In the genomic region with DNA sequence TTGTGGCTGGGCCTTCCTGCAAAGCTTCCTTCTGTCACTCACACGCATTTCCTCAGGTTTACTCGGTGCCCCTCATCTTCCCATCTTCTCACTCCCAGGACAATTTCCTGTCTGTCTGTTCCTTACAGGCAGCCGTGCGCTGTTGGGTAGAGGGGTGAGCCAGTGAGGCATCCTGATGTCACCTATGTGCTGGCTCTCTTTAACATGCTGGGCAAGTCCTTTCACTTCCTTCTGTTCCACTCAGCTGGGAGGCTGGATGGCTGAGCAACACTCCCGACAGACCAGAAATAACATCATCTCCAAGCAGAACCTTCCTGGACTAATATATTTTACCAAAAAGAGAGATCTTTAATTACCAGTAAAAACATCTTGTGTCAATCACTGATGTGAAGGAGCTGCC, we compare ENCODE assay signal across 32 cellular contexts.
"Had no signal": no experiment of that assay in that cellular context is flagged by ENCODE, and none has a peak within 500 bp of the region (broad histone marks: within the 10 kb centered on the region; RNA-seq: fewer than 3 reads in every experiment).

No MANE protein-coding gene starts in this region.

- H3K4me3 ChIP-seq: gastroesophageal sphincter, pancreas, prostate gland, uterus had no signal

- H3K27me3 ChIP-seq: gastroesophageal sphincter, pancreas, uterus had no signal

- H3K4me3 Mint-ChIP-seq: activated CD4-positive, alpha-beta memory T cell treated with anti-CD3 and anti-CD28 coated beads, Interleukin-2, amount 10 ng/mL, durations not matched to agents 7 days and 5 days; activated CD4-positive, alpha-beta T cell treated with anti-CD3 and anti-CD28 coated beads, Interleukin-2, amount 10 ng/mL, durations not matched to agents 7 days and 5 days; activated T-cell treated with anti-CD3 and anti-CD28 coated beads, Interleukin-2, amount 50 U/mL, for 24 hours; activated T-helper 17 cell treated with anti-CD3 and anti-CD28 coated beads, Interleukin-2, amount 50 U/mL, for 72 hours; mesothelial cell of epicardium; naive B cell; nephron progenitor cell; stimulated activated effector memory CD8-positive, alpha-beta T cell treated with anti-CD3 and anti-CD28 coated beads, Interleukin-12 subunit alpha, Interleukin-12 subunit beta, amount 100 ng/mL, for 72 hours; stimulated activated naive CD8-positive, alpha-beta T cell treated with anti-CD3 and anti-CD28 coated beads, Interleukin-15, amount 100 ng/mL, for 72 hours; type B pancreatic cell; WTC11 had no signal

- H3K36me3 Mint-ChIP-seq: mesothelial cell of epicardium; naive B cell; stimulated activated effector memory CD8-positive, alpha-beta T cell treated with anti-CD3 and anti-CD28 coated beads, Interleukin-12 subunit alpha, Interleukin-12 subunit beta, amount 100 ng/mL, for 72 hours; type B pancreatic cell; WTC11 had no signal

- H3K4me1 Mint-ChIP-seq: activated CD4-positive, alpha-beta memory T cell treated with anti-CD3 and anti-CD28 coated beads, Interleukin-2, amount 10 ng/mL, durations not matched to agents 7 days and 5 days; activated CD4-positive, alpha-beta T cell treated with anti-CD3 and anti-CD28 coated beads, Interleukin-2, amount 10 ng/mL, durations not matched to agents 7 days and 5 days; activated T-helper 17 cell treated with anti-CD3 and anti-CD28 coated beads, Interleukin-2, amount 50 U/mL, for 72 hours; mesothelial cell of epicardium; naive B cell had no signal

- ATAC-seq: activated T-helper 17 cell treated with anti-CD3 and anti-CD28 coated beads, Interleukin-2, amount 50 U/mL, for 72 hours; gastroesophageal sphincter; left colon; pancreas; stimulated activated effector memory CD8-positive, alpha-beta T cell treated with anti-CD3 and anti-CD28 coated beads, Interleukin-12 subunit alpha, Interleukin-12 subunit beta, amount 100 ng/mL, for 72 hours; stimulated activated naive CD8-positive, alpha-beta T cell treated with anti-CD3 and anti-CD28 coated beads, Interleukin-15, amount 100 ng/mL, for 72 hours; WTC11 had no signal

- H3K9me3 Mint-ChIP-seq: activated CD4-positive, alpha-beta memory T cell treated with anti-CD3 and anti-CD28 coated beads, Interleukin-2, amount 10 ng/mL, durations not matched to agents 7 days and 5 days; activated CD4-positive, alpha-beta T cell treated with anti-CD3 and anti-CD28 coated beads, Interleukin-2, amount 10 ng/mL, durations not matched to agents 7 days and 5 days; activated T-cell treated with anti-CD3 and anti-CD28 coated beads, Interleukin-2, amount 50 U/mL, for 24 hours; activated T-helper 17 cell treated with anti-CD3 and anti-CD28 coated beads, Interleukin-2, amount 50 U/mL, for 72 hours; mesothelial cell of epicardium; stimulated activated effector memory CD8-positive, alpha-beta T cell treated with anti-CD3 and anti-CD28 coated beads, Interleukin-12 subunit alpha, Interleukin-12 subunit beta, amount 100 ng/mL, for 72 hours; stimulated activated naive CD8-positive, alpha-beta T cell treated with anti-CD3 and anti-CD28 coated beads, Interleukin-15, amount 100 ng/mL, for 72 hours had no signal

- H3K4me1 ChIP-seq: pancreas, prostate gland, uterus had no signal

- DNase-seq: activated CD4-positive, alpha-beta memory T cell treated with anti-CD3 and anti-CD28 coated beads, Interleukin-2, amount 10 ng/mL, durations not matched to agents 7 days and 5 days; activated CD4-positive, alpha-beta T cell treated with anti-CD3 and anti-CD28 coated beads for 1 hour; activated CD4-positive, alpha-beta T cell treated with anti-CD3 and anti-CD28 coated beads, Interleukin-2, amount 10 ng/mL, durations not matched to agents 7 days and 5 days; activated CD8-positive, alpha-beta memory T cell treated with anti-CD3 and anti-CD28 coated beads, Interleukin-2, amount 50 U/mL, for 48 hours; activated gamma-delta T cell treated with Interleukin-2 at 50 U/mL for 16 hours; activated naive CD4-positive, alpha-beta T cell treated with anti-CD3 and anti-CD28 coated beads, Interleukin-2, amount 50 U/mL, for 16 hours; activated T-cell treated with anti-CD3 and anti-CD28 coated beads, Interleukin-2, amount 50 U/mL, for 24 hours; amniotic stem cell; central memory CD4-positive, alpha-beta T cell; dermis blood vessel endothelial cell; effector CD4-positive, alpha-beta T cell; head of caudate nucleus; hippocampal formation; left colon; mammary epithelial cell; naive B cell; nephron progenitor cell; pancreas; retina; small intestine; stimulated activated CD4-positive, alpha-beta T cell treated with anti-CD3 and anti-CD28 coated beads, Interleukin-4, amount 100 ng/mL, for 24 hours; stimulated activated naive CD8-positive, alpha-beta T cell treated with anti-CD3 and anti-CD28 coated beads, Interleukin-15, amount 100 ng/mL, for 72 hours; substantia nigra; T1000; uterus had no signal

- H3K27ac Mint-ChIP-seq: activated CD4-positive, alpha-beta memory T cell treated with anti-CD3 and anti-CD28 coated beads, Interleukin-2, amount 10 ng/mL, durations not matched to agents 7 days and 5 days; activated CD4-positive, alpha-beta T cell treated with anti-CD3 and anti-CD28 coated beads, Interleukin-2, amount 10 ng/mL, durations not matched to agents 7 days and 5 days; activated T-cell treated with anti-CD3 and anti-CD28 coated beads, Interleukin-2, amount 50 U/mL, for 24 hours; activated T-helper 17 cell treated with anti-CD3 and anti-CD28 coated beads, Interleukin-2, amount 50 U/mL, for 72 hours; mesothelial cell of epicardium; stimulated activated effector memory CD8-positive, alpha-beta T cell treated with anti-CD3 and anti-CD28 coated beads, Interleukin-12 subunit alpha, Interleukin-12 subunit beta, amount 100 ng/mL, for 72 hours; stimulated activated naive CD8-positive, alpha-beta T cell treated with anti-CD3 and anti-CD28 coated beads, Interleukin-15, amount 100 ng/mL, for 72 hours; type B pancreatic cell; WTC11 had no signal

- H3K27ac ChIP-seq: gastroesophageal sphincter, pancreas, prostate gland, uterus had no signal

- H3K9me3 ChIP-seq: gastroesophageal sphincter, pancreas, prostate gland, uterus had no signal

- H3K36me3 ChIP-seq: gastroesophageal sphincter, pancreas, prostate gland, uterus had no signal
